19 cellular contexts compared by ENCODE assay signal in genomic region chr12:85641796-85642195, GRCh38.
"Had no signal": no experiment of that assay in that cellular context is flagged by ENCODE, and none has a peak within 500 bp of the region (broad histone marks: within the 10 kb centered on the region; RNA-seq: fewer than 3 reads in every experiment).

No MANE protein-coding gene starts in this region.

- H3K4me3 ChIP-seq: adrenal gland, esophagus muscularis mucosa, lung, neural progenitor cell, ovary, psoas muscle, thyroid gland, upper lobe of right lung had no signal

- H3K4me2 ChIP-seq: neural progenitor cell had no signal

- H3K9me3 ChIP-seq: adrenal gland, esophagus muscularis mucosa, ovary, psoas muscle, thyroid gland, upper lobe of right lung had no signal

- H3K4me1 ChIP-seq: esophagus muscularis mucosa, neural progenitor cell, psoas muscle, thyroid gland, upper lobe of right lung had no signal

- H3K27me3 ChIP-seq: adrenal gland, esophagus muscularis mucosa, neural progenitor cell, ovary, thyroid gland, upper lobe of right lung had no signal

- H3K36me3 ChIP-seq: adrenal gland, esophagus muscularis mucosa, neural progenitor cell, ovary, thyroid gland, upper lobe of right lung had no signal

- H3K27ac ChIP-seq: adrenal gland, esophagus muscularis mucosa, neural progenitor cell, ovary, psoas muscle, thyroid gland, upper lobe of right lung had no signal

- H3K9ac ChIP-seq: neural progenitor cell had no signal

- ATAC-seq: activated CD8-positive, alpha-beta T cell treated with anti-CD3 and anti-CD28 coated beads, Interleukin-2, amount 10 ng/mL, durations not matched to agents 7 days and 5 days; effector memory CD8-positive, alpha-beta T cell; left lobe of liver; naive thymus-derived CD8-positive, alpha-beta T cell; psoas muscle; right cardiac atrium; stimulated activated naive CD8-positive, alpha-beta T cell treated with anti-CD3 and anti-CD28 coated beads, Interleukin-15, Interleukin-2, amounts not matched to agents 100 U/mL and 50 U/mL, for 24 hours; T-cell; upper lobe of right lung had no signal

- H2AFZ ChIP-seq: neural progenitor cell had no signal

- DNase-seq: activated CD4-positive, alpha-beta T cell treated with anti-CD3 and anti-CD28 coated beads for 1 hour; activated CD4-positive, alpha-beta T cell treated with anti-CD3 and anti-CD28 coated beads, Interleukin-2, amount 50 U/mL, for 1 hour; activated CD8-positive, alpha-beta T cell treated with anti-CD3 and anti-CD28 coated beads, Interleukin-2, amount 10 ng/mL, durations not matched to agents 7 days and 5 days; activated gamma-delta T cell treated with Interleukin-2 at 50 U/mL for 16 hours; adrenal gland; effector memory CD8-positive, alpha-beta T cell; naive thymus-derived CD8-positive, alpha-beta T cell; ovary; psoas muscle; right cardiac atrium; stimulated activated CD4-positive, alpha-beta T cell treated with anti-CD3 and anti-CD28 coated beads, Interleukin-4, amount 100 ng/mL, for 4 hours; stimulated activated naive CD8-positive, alpha-beta T cell treated with anti-CD3 and anti-CD28 coated beads, Interleukin-15, Interleukin-2, amounts not matched to agents 100 U/mL and 50 U/mL, for 24 hours; T-cell; thyroid gland; upper lobe of right lung had no signal
